8 cellular contexts compared by ENCODE assay signal in the genomic region with DNA sequence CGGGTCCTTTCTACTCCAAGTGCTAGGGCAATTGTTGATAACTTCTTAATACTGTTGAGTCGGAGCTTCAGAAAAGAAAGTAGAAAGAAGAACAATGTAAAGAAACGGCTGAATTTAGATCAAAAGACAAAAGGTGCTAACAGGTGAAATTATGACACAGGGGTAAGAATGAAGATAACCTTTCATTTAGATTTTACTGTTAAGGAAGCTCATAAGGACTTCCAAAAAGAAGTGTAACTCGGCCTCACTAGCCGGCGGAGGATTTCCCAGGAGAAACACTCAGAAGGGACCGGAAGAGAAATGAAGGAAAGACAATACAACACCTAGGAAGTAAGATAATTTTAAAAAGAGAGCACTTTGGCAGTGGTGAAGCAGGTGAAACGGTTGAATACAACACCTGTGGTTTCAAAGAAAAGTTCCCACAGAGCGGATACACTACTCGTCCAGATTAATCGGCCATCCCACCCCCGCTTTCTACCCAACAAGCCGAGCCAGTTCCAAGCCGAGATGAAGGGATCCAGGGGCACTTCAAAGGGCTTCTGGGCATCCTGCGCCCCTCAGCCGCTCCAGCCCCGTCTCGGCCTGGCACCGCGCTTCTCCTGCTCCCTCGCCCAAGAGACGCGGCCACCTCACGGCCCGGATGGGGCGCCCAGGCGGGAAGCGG. TPM values are rescaled to one million over a fixed set of nuclear protein-coding genes. Genes with fewer than 3 reads are reported as not detected.
DNase-seq lines count a peak whose midpoint lies in the region; ATAC-seq and TF ChIP-seq lines count a peak whose summit lies in the region.

No MANE protein-coding gene starts in this region.

- peaks cover 39% of the 10 kb centered on the region for H3K4me1 Mint-ChIP-seq in activated naive CD4-positive, alpha-beta T cell treated with anti-CD3 and anti-CD28 coated beads, Interleukin-2, amount 10 ng/mL, durations not matched to agents 7 days and 5 days
- H3K4me1 Mint-ChIP-seq in natural killer cell treated with Interleukin-12 subunit alpha and Interleukin-12 subunit beta and Interleukin-15 and Interleukin-18, amount 100 ng/mL, for 72 hours (ENCODE audit: low read depth in 2 of 2): peaks cover 28 to 38% of the 10 kb centered on the region in 2 donors

- H3K27ac Mint-ChIP-seq in activated naive CD4-positive, alpha-beta T cell treated with anti-CD3 and anti-CD28 coated beads, Interleukin-2, amount 10 ng/mL, durations not matched to agents 7 days and 5 days: peak overlapping the region; percentile 95
- H3K27ac Mint-ChIP-seq in natural killer cell treated with Interleukin-12 subunit alpha and Interleukin-12 subunit beta and Interleukin-15 and Interleukin-18, amount 100 ng/mL, for 72 hours: peak overlapping the region; percentile 55 to 76

- H3K4me3 Mint-ChIP-seq in activated naive CD4-positive, alpha-beta T cell treated with anti-CD3 and anti-CD28 coated beads, Interleukin-2, amount 10 ng/mL, durations not matched to agents 7 days and 5 days: peak overlapping the region; percentile 94
- H3K4me3 Mint-ChIP-seq in natural killer cell treated with Interleukin-12 subunit alpha and Interleukin-12 subunit beta and Interleukin-15 and Interleukin-18, amount 100 ng/mL, for 72 hours: peak overlapping the region; percentile 95

- TF ChIP-seq CTCF in RWPE1 (conservative IDR thresholded peaks at IDR 0.05; ENCODE audit: low read depth) (no peak), esophagus muscularis mucosa (IDR thresholded peaks at IDR 0.05) (no peak)

- H3K4me1 ChIP-seq in esophagus muscularis mucosa: peaks cover 4 to 39% (median 37%) of the 10 kb centered on the region in 4 donors

- intact Hi-C loops in esophagus muscularis mucosa (cut with DNase I): no loop called here

- TF ChIP-seq POLR2A in esophagus muscularis mucosa (IDR thresholded peaks at IDR 0.05; ENCODE audit: low read depth): no peak

- H3K36me3 ChIP-seq in esophagus muscularis mucosa: peaks cover 13 to 43% (median 32%) of the 10 kb centered on the region in 4 donors

- CTCF ChIA-PET in activated naive CD4-positive, alpha-beta T cell treated with anti-CD3 and anti-CD28 coated beads, Interleukin-2, amount 10 ng/mL, durations not matched to agents 7 days and 5 days (lab: Charles Lee): interaction anchor here (1.0 to 1.8 kb wide), 3 partner anchors 11 to 179 kb away, joined by 3 to 8 read pairs (median 7); no protein-coding TSS in a partner anchor
- CTCF ChIA-PET in RWPE1 (lab: Yijun Ruan, JAX): interaction anchor here (0.7 to 2.8 kb wide), 3 partner anchors 11 to 155 kb away, joined by 3 to 13 read pairs (median 3); no protein-coding TSS in a partner anchor

- no peak for TF ChIP-seq EP300 in esophagus muscularis mucosa (IDR thresholded peaks at IDR 0.05)

- POLR2A ChIA-PET in RWPE1 (lab: Yijun Ruan, JAX; ENCODE audit: low non-redundant PET): interaction anchor here (0.5 to 1.1 kb wide), 2 partner anchors 9 to 164 kb away, joined by 3 read pairs; no protein-coding TSS in a partner anchor

- no peaks in the 10 kb centered on the region for H3K9me3 ChIP-seq in esophagus muscularis mucosa

- DNase-seq in activated naive CD4-positive, alpha-beta T cell treated with anti-CD3 and anti-CD28 coated beads, Interleukin-2, amount 10 ng/mL, durations not matched to agents 7 days and 5 days: no peak
- DNase-seq in activated naive CD4-positive, alpha-beta T cell (lab: John Stamatoyannopoulos, UW): no peak
- DNase-seq in RWPE1 (ENCODE audit: low spot score): peak; percentile 31
- no peak for DNase-seq in esophagus muscularis mucosa (ENCODE audit: extremely low spot score)
- DNase-seq in natural killer cell treated with Interleukin-12 subunit alpha and Interleukin-12 subunit beta and Interleukin-15 and Interleukin-18, amount 100 ng/mL, for 72 hours (ENCODE audit: low spot score): no peak
- DNase-seq in NCI-H1048 (lab: John Stamatoyannopoulos, UW): no peak

- no peaks in the 10 kb centered on the region for H3K9me3 Mint-ChIP-seq in activated naive CD4-positive, alpha-beta T cell treated with anti-CD3 and anti-CD28 coated beads, Interleukin-2, amount 10 ng/mL, durations not matched to agents 7 days and 5 days
- no peaks in the 10 kb centered on the region for H3K9me3 Mint-ChIP-seq in natural killer cell treated with Interleukin-12 subunit alpha and Interleukin-12 subunit beta and Interleukin-15 and Interleukin-18, amount 100 ng/mL, for 72 hours

- WGBS in esophagus muscularis mucosa: 4% methylated on average over 13 of the region's 28 CpGs

- no peaks in the 10 kb centered on the region for H3K27me3 ChIP-seq in esophagus muscularis mucosa

- peak overlapping the region; percentile 72 to 93 (median 80) for H3K4me3 ChIP-seq in esophagus muscularis mucosa

- peak overlapping the region; percentile 88 for H3K27ac ChIP-seq in RWPE1
- H3K27ac ChIP-seq in esophagus muscularis mucosa (replicated peaks in 1 of 4): peak overlapping the region; percentile 90 to 93 (median 91)

- ATAC-seq in HG02885 (IDR thresholded peaks at IDR 0.05; ENCODE audit: poor library complexity, unreplicated experiment) (peak; percentile 42), HG03097 (IDR thresholded peaks at IDR 0.05; ENCODE audit: low FRiP score, unreplicated experiment) (no peak)
- no peak for ATAC-seq in natural killer cell treated with Interleukin-12 subunit alpha and Interleukin-12 subunit beta and Interleukin-15 and Interleukin-18, amount 100 ng/mL, for 72 hours

- H3K27me3 Mint-ChIP-seq in activated naive CD4-positive, alpha-beta T cell treated with anti-CD3 and anti-CD28 coated beads, Interleukin-2, amount 10 ng/mL, durations not matched to agents 7 days and 5 days: no peaks in the 10 kb centered on the region
- H3K27me3 Mint-ChIP-seq in natural killer cell treated with Interleukin-12 subunit alpha and Interleukin-12 subunit beta and Interleukin-15 and Interleukin-18, amount 100 ng/mL, for 72 hours: no peaks in the 10 kb centered on the region

- H3K36me3 Mint-ChIP-seq in activated naive CD4-positive, alpha-beta T cell treated with anti-CD3 and anti-CD28 coated beads, Interleukin-2, amount 10 ng/mL, durations not matched to agents 7 days and 5 days: peaks cover 44% of the 10 kb centered on the region
- H3K36me3 Mint-ChIP-seq in natural killer cell treated with Interleukin-12 subunit alpha and Interleukin-12 subunit beta and Interleukin-15 and Interleukin-18, amount 100 ng/mL, for 72 hours: peaks cover 23% of the 10 kb centered on the region

RNA-seq across cellular contexts. Expression of a gene that starts 0.7 kb away (rescaled TPM):
- 10 to 100 TPM in 2 of 4 donors, 1 to 10 TPM in 2; 9.6 to 12.8 (median 10.5) TPM for total RNA-seq in esophagus muscularis mucosa
- total RNA-seq in natural killer cell treated with Interleukin-12 subunit alpha and Interleukin-12 subunit beta and Interleukin-15 and Interleukin-18, amount 100 ng/mL, for 72 hours: 10 to 100 TPM; 56.2 to 72.3 TPM

Comparison
In these comparisons a context has a peak if more than half of its experiments do, and no peak if none do; other contexts are left out.
1. RNA of a gene that starts 0.7 kb away (total RNA-seq): 56.2 to 72.3 TPM in natural killer cell treated with Interleukin-12 subunit alpha and Interleukin-12 subunit beta and Interleukin-15 and Interleukin-18, amount 100 ng/mL, for 72 hours; 9.6 to 12.8 TPM in esophagus muscularis mucosa; every median in the first group is over 4 times any median in the second.